ENCODE assay signal across 8 cellular contexts in the genomic region with DNA sequence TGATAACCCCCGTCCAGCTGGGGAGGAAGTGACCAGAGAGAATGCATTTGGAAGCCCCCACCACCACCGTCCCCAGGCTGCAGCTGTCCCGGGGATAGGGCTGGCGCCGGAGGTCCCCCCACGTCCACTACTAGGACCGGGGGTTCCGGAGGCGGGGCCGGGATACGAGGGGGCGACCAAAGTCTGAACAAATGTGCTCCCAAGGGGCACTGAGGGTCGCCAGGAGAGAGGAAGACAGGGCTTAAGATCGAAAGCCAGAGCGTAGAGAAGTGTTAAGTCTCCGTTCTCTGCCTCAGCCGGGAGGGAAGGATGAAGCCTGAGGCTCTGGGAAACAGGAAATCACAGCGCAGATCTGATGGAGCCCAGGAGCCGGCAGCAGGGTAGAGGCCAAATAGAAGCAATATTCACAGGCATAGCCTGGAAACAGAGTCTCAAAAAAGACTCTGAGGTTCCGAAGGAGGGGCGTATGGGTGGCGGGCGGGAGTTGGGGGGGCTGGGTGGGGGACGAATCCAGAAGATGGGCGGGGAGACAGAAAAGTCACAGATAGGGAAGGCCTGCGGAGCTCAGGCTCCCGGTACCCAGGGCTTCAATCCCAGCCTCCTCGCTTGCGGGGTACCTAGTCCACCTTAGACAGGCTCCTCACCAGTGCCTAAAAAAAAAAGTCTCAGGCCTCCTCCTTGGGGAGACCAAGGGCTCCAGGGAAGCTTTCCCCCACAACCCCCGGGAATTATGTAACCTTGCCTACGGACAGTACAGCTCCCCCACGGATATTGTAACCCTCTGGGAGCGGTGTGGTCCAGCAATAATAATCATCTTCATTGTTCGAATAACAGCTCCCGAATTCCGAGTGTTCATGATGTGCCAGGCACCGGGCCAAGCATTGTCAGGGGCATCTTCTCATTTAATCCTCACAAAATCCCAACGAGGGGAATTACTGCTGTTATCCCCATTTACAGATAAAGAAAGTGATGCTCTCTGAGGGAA. TPM values are rescaled to one million over a fixed set of nuclear protein-coding genes. Genes with fewer than 3 reads are reported as not detected.
DNase-seq lines count a peak whose midpoint lies in the region; ATAC-seq and TF ChIP-seq lines count a peak whose summit lies in the region.

No MANE protein-coding gene starts in this region.

- H3K27ac ChIP-seq in body of pancreas (peak overlapping the region; percentile 94 to 99 (median 98)), iPS-18a (ENCODE audit: low read length) (no peak overlapping the region)

- 13 to 15% methylated on average over 15 to 38 of the region's 38 CpGs for WGBS in body of pancreas, 2 donors

- H3K9me3 ChIP-seq in body of pancreas (no peaks in the 10 kb centered on the region), iPS-18a (ENCODE audit: control insufficient read depth, low read depth, low read length) (no peaks in the 10 kb centered on the region)

- no peak overlapping the region for H3K9ac ChIP-seq in iPS-18a (ENCODE audit: low read length)

- ATAC-seq in body of pancreas (no peak), GM18867 (IDR thresholded peaks at IDR 0.05; ENCODE audit: unreplicated experiment) (no peak)

- no peak for TF ChIP-seq CTCF in body of pancreas (IDR thresholded peaks at IDR 0.05)

- DNase-seq in NCI-H1105 treated with DMSO at 0.1 percent for 48 hours (lab: John Stamatoyannopoulos, UW), result peak; percentile 34
- no peak for DNase-seq in NCI-H1105 (lab: John Stamatoyannopoulos, UW)
- peak; percentile 33 for DNase-seq in NCI-H2171 (lab: John Stamatoyannopoulos, UW)
- DNase-seq in body of pancreas, result peak in 3 of 4 donors; percentile 38 to 46 (median 41)
- no peak for DNase-seq in skeletal muscle cell (ENCODE audit: low read depth)
- no peak for DNase-seq in activated CD8-positive, alpha-beta memory T cell treated with anti-CD3 and anti-CD28 coated beads for 24 hours

- TF ChIP-seq POLR2A in body of pancreas (IDR thresholded peaks at IDR 0.05), result peak in 2 of 3 donors; percentile 35 to 48

- H3K27me3 ChIP-seq in body of pancreas (no peaks in the 10 kb centered on the region), iPS-18a (ENCODE audit: control insufficient read depth, insufficient read depth, low read length) (peaks cover 12% of the 10 kb centered on the region)

- H3K4me3 ChIP-seq in body of pancreas (peak overlapping the region in 1 of 2 donors; percentile 37), iPS-18a (ENCODE audit: low read length) (peak overlapping the region; percentile 75), skeletal muscle cell (ENCODE audit: low read depth, low read length) (peak overlapping the region; percentile 99)

- intact Hi-C loops in body of pancreas (cut with DNase I), result no loop called here

- H3K4me1 ChIP-seq in body of pancreas (peaks cover 24% of the 10 kb centered on the region), iPS-18a (ENCODE audit: control insufficient read depth, low read depth, low read length) (peaks cover 17% of the 10 kb centered on the region)

- H3K36me3 ChIP-seq in body of pancreas (replicated peaks in 1 of 2; ENCODE audit: insufficient read depth in 1 of 2, low read depth in 2 of 2) (no peaks in the 10 kb centered on the region), iPS-18a (ENCODE audit: control insufficient read depth, low read depth, low read length) (no peaks in the 10 kb centered on the region)

RNA-seq across cellular contexts. Expression of a gene that starts 1.1 kb away (rescaled TPM):
- 10 to 100 TPM; 10.6 to 31.6 TPM for total RNA-seq in body of pancreas

RNA-seq across cellular contexts. Expression of a gene that starts 13.0 kb away (rescaled TPM):
- total RNA-seq in body of pancreas, result 10 to 100 TPM; 40.5 to 61.0 TPM

RNA-seq across cellular contexts. Expression of a gene that starts 13.7 kb away (rescaled TPM):
- total RNA-seq in body of pancreas, result 10 to 100 TPM; 12.5 to 14.5 TPM

RNA-seq across cellular contexts. Expression of a gene that starts 35.9 kb away (rescaled TPM):
- total RNA-seq in body of pancreas, result 1 to 10 TPM; 4.9 to 6.0 TPM

RNA-seq across cellular contexts. Expression of a gene that starts 38.6 kb away (rescaled TPM):
- 10 to 100 TPM; 34.8 to 44.2 TPM for total RNA-seq in body of pancreas

Comparison
In these comparisons a context has a peak if more than half of its experiments do, and no peak if none do; other contexts are left out.
1. DNase-seq: peak in NCI-H1105 treated with DMSO at 0.1 percent for 48 hours (single experiment), NCI-H2171 (single experiment) and body of pancreas (3 of 4); none in NCI-H1105 (single experiment), skeletal muscle cell (single experiment) and activated CD8-positive, alpha-beta memory T cell treated with anti-CD3 and anti-CD28 coated beads for 24 hours (single experiment).